Comparison of ENCODE assay signal across 1 cellular context in genomic region chr12:43282106-43282505, GRCh38.
TF ChIP-seq lines count a peak whose summit lies in the region.

No MANE protein-coding gene starts in this region.

TF ChIP-seq in WTC11, 78 proteins besides CTCF, POLR2A, EP300 and RAD21 (continued from another document):
- TF ChIP-seq, protein P1, sequence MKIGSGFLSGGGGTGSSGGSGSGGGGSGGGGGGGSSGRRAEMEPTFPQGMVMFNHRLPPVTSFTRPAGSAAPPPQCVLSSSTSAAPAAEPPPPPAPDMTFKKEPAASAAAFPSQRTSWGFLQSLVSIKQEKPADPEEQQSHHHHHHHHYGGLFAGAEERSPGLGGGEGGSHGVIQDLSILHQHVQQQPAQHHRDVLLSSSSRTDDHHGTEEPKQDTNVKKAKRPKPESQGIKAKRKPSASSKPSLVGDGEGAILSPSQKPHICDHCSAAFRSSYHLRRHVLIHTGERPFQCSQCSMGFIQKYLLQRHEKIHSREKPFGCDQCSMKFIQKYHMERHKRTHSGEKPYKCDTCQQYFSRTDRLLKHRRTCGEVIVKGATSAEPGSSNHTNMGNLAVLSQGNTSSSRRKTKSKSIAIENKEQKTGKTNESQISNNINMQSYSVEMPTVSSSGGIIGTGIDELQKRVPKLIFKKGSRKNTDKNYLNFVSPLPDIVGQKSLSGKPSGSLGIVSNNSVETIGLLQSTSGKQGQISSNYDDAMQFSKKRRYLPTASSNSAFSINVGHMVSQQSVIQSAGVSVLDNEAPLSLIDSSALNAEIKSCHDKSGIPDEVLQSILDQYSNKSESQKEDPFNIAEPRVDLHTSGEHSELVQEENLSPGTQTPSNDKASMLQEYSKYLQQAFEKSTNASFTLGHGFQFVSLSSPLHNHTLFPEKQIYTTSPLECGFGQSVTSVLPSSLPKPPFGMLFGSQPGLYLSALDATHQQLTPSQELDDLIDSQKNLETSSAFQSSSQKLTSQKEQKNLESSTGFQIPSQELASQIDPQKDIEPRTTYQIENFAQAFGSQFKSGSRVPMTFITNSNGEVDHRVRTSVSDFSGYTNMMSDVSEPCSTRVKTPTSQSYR (CRISPR knock-in tag; IDR thresholded peaks at IDR 0.05), result no peak
- TF ChIP-seq CBFB (CRISPR knock-in tag; IDR thresholded peaks at IDR 0.05; ENCODE audit: low read depth), result no peak
- TF ChIP-seq TEAD1 (CRISPR knock-in tag; IDR thresholded peaks at IDR 0.05), result no peak
- TF ChIP-seq USF1 (CRISPR knock-in tag; IDR thresholded peaks at IDR 0.05), result no peak
- TF ChIP-seq ATF1 (CRISPR knock-in tag; IDR thresholded peaks at IDR 0.05), result no peak
- TF ChIP-seq CDX4 (CRISPR knock-in tag; IDR thresholded peaks at IDR 0.05; ENCODE audit: borderline replicate concordance), result no peak
